ENCODE assay signal across 20 cellular contexts in genomic region chr12:112564160-112564559, GRCh38.
DNase-seq lines count a peak whose midpoint lies in the region; ATAC-seq and TF ChIP-seq lines count a peak whose summit lies in the region.
"Had no signal": no experiment of that assay in that cellular context is flagged by ENCODE, and none has a peak within 500 bp of the region (broad histone marks: within the 10 kb centered on the region; RNA-seq: fewer than 3 reads in every experiment).

No MANE protein-coding gene starts in this region.

- peak; percentile 5 for DNase-seq in stimulated activated CD4-positive, alpha-beta T cell treated with anti-CD3 and anti-CD28 coated beads, Interleukin-15, amount 100 ng/mL, for 24 hours
- DNase-seq in stimulated activated CD4-positive, alpha-beta T cell treated with anti-CD3 and anti-CD28 coated beads, Interleukin-1b, Interleukin-23, amount 100 ng/mL, for 48 hours: no peak
- DNase-seq in HFF-Myc (ENCODE audit: extremely low read depth, low read depth): no peak
- peak; percentile 25 for DNase-seq in WTC11 (ENCODE audit: low spot score)
- DNase-seq in activated CD4-positive, alpha-beta memory T cell treated with anti-CD3 and anti-CD28 coated beads, Interleukin-2, amount 10 ng/mL, durations not matched to agents 7 days and 5 days: no peak
- no peak for DNase-seq in omental fat pad (ENCODE audit: low spot score)
- DNase-seq: activated naive CD4-positive, alpha-beta T cell treated with anti-CD3 and anti-CD28 coated beads for 36 hours; activated T-cell treated with anti-CD3 and anti-CD28 coated beads, Interleukin-2, amount 50 U/mL, for 72 hours; amniotic stem cell; GF-D8; IMR-90; mesendoderm; naive thymus-derived CD4-positive, alpha-beta T cell; NCI-H524 treated with DMSO at 0.1 percent for 48 hours; stimulated activated CD4-positive, alpha-beta T cell treated with anti-CD3 and anti-CD28 coated beads, Interleukin-12 subunit alpha, Interleukin-12 subunit beta, amount 100 ng/mL, for 4 hours had no signal

- CTCF ChIA-PET in WTC11 (lab: Charles Lee): interaction anchor here (0.6 to 1.5 kb wide), 10 partner anchors 9 to 258 kb away, joined by 3 to 5 read pairs (median 4); no protein-coding TSS in a partner anchor
- CTCF ChIA-PET in activated CD4-positive, alpha-beta memory T cell treated with anti-CD3 and anti-CD28 coated beads, Interleukin-2, amount 10 ng/mL, durations not matched to agents 7 days and 5 days (lab: Charles Lee): no interaction called here

- no peaks in the 10 kb centered on the region for H3K36me3 Mint-ChIP-seq in WTC11
- no peaks in the 10 kb centered on the region for H3K36me3 Mint-ChIP-seq in activated CD4-positive, alpha-beta memory T cell treated with anti-CD3 and anti-CD28 coated beads, Interleukin-2, amount 10 ng/mL, durations not matched to agents 7 days and 5 days (ENCODE audit: low read depth)
- H3K36me3 Mint-ChIP-seq: naive thymus-derived CD4-positive, alpha-beta T cell had no signal

- H3K9me3 Mint-ChIP-seq in WTC11: no peaks in the 10 kb centered on the region
- H3K9me3 Mint-ChIP-seq in activated CD4-positive, alpha-beta memory T cell treated with anti-CD3 and anti-CD28 coated beads, Interleukin-2, amount 10 ng/mL, durations not matched to agents 7 days and 5 days: no peaks in the 10 kb centered on the region
- H3K9me3 Mint-ChIP-seq: activated naive CD4-positive, alpha-beta T cell treated with anti-CD3 and anti-CD28 coated beads for 36 hours; activated T-cell treated with anti-CD3 and anti-CD28 coated beads, Interleukin-2, amount 50 U/mL, for 72 hours had no signal

- ATAC-seq in WTC11 (no peak; the same call in 1 of the 2 replicates), HG02870 (IDR thresholded peaks at IDR 0.05; ENCODE audit: unreplicated experiment) (no peak), GM19467 (IDR thresholded peaks at IDR 0.05; ENCODE audit: unreplicated experiment) (no peak), omental fat pad (ENCODE audit: low FRiP score) (no peak)
- ATAC-seq: activated T-cell treated with anti-CD3 and anti-CD28 coated beads, Interleukin-2, amount 50 U/mL, for 72 hours; naive thymus-derived CD4-positive, alpha-beta T cell had no signal

- peaks cover 7% of the 10 kb centered on the region for H3K27me3 Mint-ChIP-seq in WTC11 (ENCODE audit: low read depth)
- H3K27me3 Mint-ChIP-seq in activated CD4-positive, alpha-beta memory T cell treated with anti-CD3 and anti-CD28 coated beads, Interleukin-2, amount 10 ng/mL, durations not matched to agents 7 days and 5 days: peaks cover 7% of the 10 kb centered on the region

- TF ChIP-seq CTCF in HFF-Myc (IDR thresholded peaks at IDR 0.05; ENCODE audit: low read depth, low read length, missing control alignments) (peak; percentile 38), WTC11 (IDR thresholded peaks at IDR 0.05) (peak; percentile 32; the same call in 1 of the 2 replicates), omental fat pad (IDR thresholded peaks at IDR 0.05) (no peak)

- no peak overlapping the region for H3K4me3 Mint-ChIP-seq in WTC11
- no peak overlapping the region for H3K4me3 Mint-ChIP-seq in activated CD4-positive, alpha-beta memory T cell treated with anti-CD3 and anti-CD28 coated beads, Interleukin-2, amount 10 ng/mL, durations not matched to agents 7 days and 5 days
- H3K4me3 Mint-ChIP-seq: activated naive CD4-positive, alpha-beta T cell treated with anti-CD3 and anti-CD28 coated beads for 36 hours; activated T-cell treated with anti-CD3 and anti-CD28 coated beads, Interleukin-2, amount 50 U/mL, for 72 hours; naive thymus-derived CD4-positive, alpha-beta T cell had no signal

- H3K27ac Mint-ChIP-seq in WTC11: no peak overlapping the region
- H3K27ac Mint-ChIP-seq in activated CD4-positive, alpha-beta memory T cell treated with anti-CD3 and anti-CD28 coated beads, Interleukin-2, amount 10 ng/mL, durations not matched to agents 7 days and 5 days: no peak overlapping the region
- H3K27ac Mint-ChIP-seq: activated naive CD4-positive, alpha-beta T cell treated with anti-CD3 and anti-CD28 coated beads for 36 hours; activated T-cell treated with anti-CD3 and anti-CD28 coated beads, Interleukin-2, amount 50 U/mL, for 72 hours; naive thymus-derived CD4-positive, alpha-beta T cell had no signal

- POLR2A ChIA-PET in WTC11 (lab: Charles Lee): no interaction called here
- POLR2A ChIA-PET in activated CD4-positive, alpha-beta memory T cell treated with anti-CD3 and anti-CD28 coated beads, Interleukin-2, amount 10 ng/mL, durations not matched to agents 7 days and 5 days (lab: Charles Lee): no interaction called here

- H3K4me1 Mint-ChIP-seq in WTC11: no peaks in the 10 kb centered on the region
- H3K4me1 Mint-ChIP-seq in activated CD4-positive, alpha-beta memory T cell treated with anti-CD3 and anti-CD28 coated beads, Interleukin-2, amount 10 ng/mL, durations not matched to agents 7 days and 5 days: no peaks in the 10 kb centered on the region
- H3K4me1 Mint-ChIP-seq: naive thymus-derived CD4-positive, alpha-beta T cell had no signal

- no peak overlapping the region for H3K4me3 ChIP-seq in HFF-Myc (replicated peaks; ENCODE audit: low read depth, low read length)
- H3K4me3 ChIP-seq: breast epithelium, coronary artery, right atrium auricular region had no signal

TF ChIP-seq in WTC11, 78 proteins besides CTCF, POLR2A, EP300 and RAD21 (continues in another document):
- TF ChIP-seq FOXP1 (CRISPR knock-in tag; IDR thresholded peaks at IDR 0.05; ENCODE audit: borderline replicate concordance): no peak
- TF ChIP-seq E2F1 (CRISPR knock-in tag; IDR thresholded peaks at IDR 0.05): no peak
- no peak for TF ChIP-seq HMGA2 (CRISPR knock-in tag; IDR thresholded peaks at IDR 0.05)
- no peak for TF ChIP-seq MAX (CRISPR knock-in tag; IDR thresholded peaks at IDR 0.05)
- TF ChIP-seq ZNF317 (CRISPR knock-in tag; IDR thresholded peaks at IDR 0.05; ENCODE audit: borderline replicate concordance, low read depth): no peak
- no peak for TF ChIP-seq HMGXB4 (CRISPR knock-in tag; IDR thresholded peaks at IDR 0.05)
- TF ChIP-seq AR (CRISPR knock-in tag; IDR thresholded peaks at IDR 0.05): no peak
- no peak for TF ChIP-seq ZNF396 (CRISPR knock-in tag; IDR thresholded peaks at IDR 0.05; ENCODE audit: borderline replicate concordance)
- TF ChIP-seq RELA (CRISPR knock-in tag; IDR thresholded peaks at IDR 0.05; ENCODE audit: borderline replicate concordance): no peak
- TF ChIP-seq TCF7 (CRISPR knock-in tag; IDR thresholded peaks at IDR 0.05; ENCODE audit: low read depth): no peak
- no peak for TF ChIP-seq ZNF416 (CRISPR knock-in tag; IDR thresholded peaks at IDR 0.05)
- no peak for TF ChIP-seq ZNF423 (CRISPR knock-in tag; IDR thresholded peaks at IDR 0.05)
- TF ChIP-seq ZNF671 (CRISPR knock-in tag; IDR thresholded peaks at IDR 0.05): no peak
- TF ChIP-seq NR1H2 (CRISPR knock-in tag; IDR thresholded peaks at IDR 0.05): no peak
- no peak for TF ChIP-seq NR2C2 (CRISPR knock-in tag; IDR thresholded peaks at IDR 0.05)

Comparison
In these comparisons a context has a peak if more than half of its experiments do, and no peak if none do; other contexts are left out.
1. DNase-seq: peak in stimulated activated CD4-positive, alpha-beta T cell treated with anti-CD3 and anti-CD28 coated beads, Interleukin-15, amount 100 ng/mL, for 24 hours (single experiment) and WTC11 (single experiment); none in stimulated activated CD4-positive, alpha-beta T cell treated with anti-CD3 and anti-CD28 coated beads, Interleukin-1b, Interleukin-23, amount 100 ng/mL, for 48 hours (single experiment), HFF-Myc (single experiment), activated CD4-positive, alpha-beta memory T cell treated with anti-CD3 and anti-CD28 coated beads, Interleukin-2, amount 10 ng/mL, durations not matched to agents 7 days and 5 days (single experiment) and omental fat pad (single experiment).
2. CTCF ChIP-seq: peak in HFF-Myc (single experiment) and WTC11 (single experiment); none in omental fat pad (0 of 3).